In the genomic region with DNA sequence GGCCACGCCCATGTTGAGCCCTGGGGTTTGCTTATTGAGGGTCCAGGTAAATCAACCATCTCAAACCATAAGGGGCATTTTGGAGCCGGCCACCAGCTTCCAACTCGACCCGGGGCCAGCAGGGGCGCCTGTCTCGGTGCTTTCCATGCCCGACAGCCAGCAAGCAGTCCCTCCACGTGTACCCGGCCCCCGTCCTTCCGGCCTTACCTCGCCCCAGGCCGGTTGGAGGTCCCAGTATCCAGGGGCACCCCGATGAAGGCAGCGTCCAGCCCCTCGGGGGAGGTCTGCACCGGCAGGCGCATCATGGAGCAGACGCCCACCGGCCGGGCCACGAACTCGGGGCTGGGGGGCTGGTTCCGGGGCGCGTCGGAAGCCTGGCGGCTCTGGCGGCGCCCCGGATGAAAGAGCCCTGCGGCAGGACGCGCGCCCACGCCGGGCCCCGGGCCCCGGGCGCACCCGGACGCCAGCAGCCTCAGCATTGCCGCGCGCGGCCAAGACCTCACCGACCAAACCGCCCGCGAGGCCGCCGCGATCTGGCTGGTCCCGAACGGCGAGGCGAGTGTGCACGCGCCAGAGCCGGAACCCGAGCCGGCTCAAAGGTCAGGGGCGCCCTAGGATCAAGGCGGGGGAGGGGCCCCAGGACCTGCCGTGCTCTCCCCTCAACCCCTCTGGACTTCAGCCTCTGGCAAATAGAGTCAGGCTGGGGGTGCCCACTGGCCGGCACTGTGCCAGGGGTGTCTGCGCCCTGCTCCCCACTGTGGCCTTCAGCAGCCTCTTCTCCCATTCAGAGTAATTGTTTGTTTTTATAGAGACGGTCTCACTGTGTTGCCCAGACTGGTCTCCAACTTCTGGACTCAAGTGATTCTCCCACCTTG, we compare ENCODE assay signal across 8 cellular contexts. TPM values are rescaled to one million over a fixed set of nuclear protein-coding genes. Genes with fewer than 3 reads are reported as not detected.
DNase-seq lines count a peak whose midpoint lies in the region; ATAC-seq and TF ChIP-seq lines count a peak whose summit lies in the region.

A gene with protein sequence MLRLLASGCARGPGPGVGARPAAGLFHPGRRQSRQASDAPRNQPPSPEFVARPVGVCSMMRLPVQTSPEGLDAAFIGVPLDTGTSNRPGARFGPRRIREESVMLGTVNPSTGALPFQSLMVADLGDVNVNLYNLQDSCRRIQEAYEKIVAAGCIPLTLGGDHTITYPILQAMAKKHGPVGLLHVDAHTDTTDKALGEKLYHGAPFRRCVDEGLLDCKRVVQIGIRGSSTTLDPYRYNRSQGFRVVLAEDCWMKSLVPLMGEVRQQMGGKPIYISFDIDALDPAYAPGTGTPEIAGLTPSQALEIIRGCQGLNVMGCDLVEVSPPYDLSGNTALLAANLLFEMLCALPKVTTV (minus strand): TSS at position 563 of the 875 bp plus-strand sequence. CDS start 84 bp downstream, at position 479.

- peak within 1 kb of the TSS; percentile 71 to 83 for H3K4me3 Mint-ChIP-seq in CD14-positive monocyte

- H3K36me3 ChIP-seq in osteoblast (ENCODE audit: insufficient read depth, low read length) (no peaks in the 10 kb centered on the region), uterus (no peaks in the 10 kb centered on the region)

- DNase-seq in CD14-positive monocyte (ENCODE audit: low spot score) (no peak), NCI-H2227 (lab: John Stamatoyannopoulos, UW; ENCODE audit: unreplicated experiment) (peak; percentile 31), activated T-cell treated with anti-CD3 and anti-CD28 coated beads for 48 hours (ENCODE audit: low read depth) (peak; percentile 64), fibroblast of mammary gland (ENCODE audit: low read depth) (peak; percentile 24), osteoblast (ENCODE audit: insufficient read length, low spot score, missing footprints) (peak; percentile 95), uterus (peak in 1 of 2 donors; percentile 22)

- H3K4me1 Mint-ChIP-seq in CD14-positive monocyte: peaks cover 6% of the 10 kb centered on the region

- no peaks in the 10 kb centered on the region for H3K79me2 ChIP-seq in osteoblast (ENCODE audit: insufficient read depth, low read length)

- H4K20me1 ChIP-seq in osteoblast (ENCODE audit: insufficient read depth, low read length): no peaks in the 10 kb centered on the region

- peak within 1 kb of the TSS; percentile 86 for H3K4me2 ChIP-seq in osteoblast (ENCODE audit: insufficient read depth, low read length)

- no peaks in the 10 kb centered on the region for H3K4me1 ChIP-seq in osteoblast (ENCODE audit: insufficient read depth, low read length)
- no peaks in the 10 kb centered on the region for H3K4me1 ChIP-seq in uterus

- H3K27me3 ChIP-seq in osteoblast (ENCODE audit: insufficient read depth, low read length): no peaks in the 10 kb centered on the region
- H3K27me3 ChIP-seq in uterus: no peaks in the 10 kb centered on the region

- TF ChIP-seq CTCF in CD14-positive monocyte (IDR thresholded peaks at IDR 0.05) (peak; percentile 36), fibroblast of mammary gland (conservative IDR thresholded peaks at IDR 0.05; ENCODE audit: control insufficient read depth, insufficient read depth, low read depth, low read length) (peak; percentile 31), osteoblast (IDR thresholded peaks at IDR 0.05; ENCODE audit: extremely low read depth, low read depth, low read length) (peak; percentile 39), uterus (IDR thresholded peaks at IDR 0.05) (no peak)

- H3K27ac ChIP-seq in osteoblast (ENCODE audit: low read depth, low read length) (no peak within 1 kb of the TSS), uterus (no peak within 1 kb of the TSS)

- H3K9me3 ChIP-seq in osteoblast (ENCODE audit: low read depth, low read length) (no peaks in the 10 kb centered on the region), uterus (no peaks in the 10 kb centered on the region)

- intact Hi-C loops in CD14-positive monocyte (cut with micrococcal nuclease) (no loop called here), uterus (cut with DNase I; ENCODE audit: low total_unique reads) (no loop called here)

- peak within 1 kb of the TSS; percentile 91 for H2AFZ ChIP-seq in osteoblast (ENCODE audit: low read length)

- TF ChIP-seq POLR2A in uterus (IDR thresholded peaks at IDR 0.05): no peak

- H3K27me3 Mint-ChIP-seq in CD14-positive monocyte (ENCODE audit: low read depth in 3 of 3): peaks cover 9 to 22% (median 18%) of the 10 kb centered on the region in 3 donors

- H3K9me3 Mint-ChIP-seq in CD14-positive monocyte: peaks cover 0 to 5% (median 4%) of the 10 kb centered on the region in 7 donors

- ATAC-seq in GM19452 (IDR thresholded peaks at IDR 0.05; ENCODE audit: unreplicated experiment) (peak; percentile 54), HG02938 (IDR thresholded peaks at IDR 0.05; ENCODE audit: unreplicated experiment) (no peak)

- no peak within 1 kb of the TSS for H3K27ac Mint-ChIP-seq in CD14-positive monocyte

- no peaks in the 10 kb centered on the region for H3K36me3 Mint-ChIP-seq in CD14-positive monocyte

- H3K4me3 ChIP-seq in fibroblast of mammary gland (ENCODE audit: control insufficient read depth, low read depth, low read length): peak within 1 kb of the TSS; percentile 47
- peak within 1 kb of the TSS; percentile 75 for H3K4me3 ChIP-seq in osteoblast (ENCODE audit: insufficient read depth, low read length)
- H3K4me3 ChIP-seq in uterus: peak within 1 kb of the TSS; percentile 4 to 39

RNA-seq across cellular contexts. Expression of the gene that starts here (rescaled TPM):
- polyA plus RNA-seq in CD14-positive monocyte: not detected
- 2.2 and 2.7 TPM in 2 replicates for total RNA-seq in osteoblast
- 1 to 10 TPM in 1 of 4 donors, under 1 TPM in 1, not detected in 2; 0.27 to 1.4 TPM for total RNA-seq in uterus

Comparison
In these comparisons a context has a peak if more than half of its experiments do, and no peak if none do; other contexts are left out.
1. CTCF ChIP-seq: peak in CD14-positive monocyte (single experiment), fibroblast of mammary gland (single experiment) and osteoblast (single experiment); none in uterus (0 of 4).
2. H3K4me3 ChIP-seq: peak in every context shown above with its lines; median percentile 75 in osteoblast; 47 in fibroblast of mammary gland; 22 in uterus.